ENCODE assay signal across 10 cellular contexts in genomic region chr17:42113293-42114069, GRCh38. TPM values are rescaled to one million over a fixed set of nuclear protein-coding genes. Genes with fewer than 3 reads are reported as not detected.
DNase-seq lines count a peak whose midpoint lies in the region; ATAC-seq lines count a peak whose summit lies in the region.
"Had no signal": no experiment of that assay in that cellular context is flagged by ENCODE, and none has a peak within 500 bp of the region (broad histone marks: within the 10 kb centered on the region; RNA-seq: fewer than 3 reads in every experiment).

No MANE protein-coding gene starts in this region.

- H3K27me3 ChIP-seq in layer of hippocampus (ENCODE audit: control insufficient read depth, insufficient read depth, low read length) (no peaks in the 10 kb centered on the region), subcutaneous abdominal adipose tissue (ENCODE audit: control insufficient read depth in 5 of 5, insufficient read depth in 4 of 5, low read length in 5 of 5) (no peaks in the 10 kb centered on the region)

- H3K4me1 ChIP-seq in subcutaneous abdominal adipose tissue (ENCODE audit: control insufficient read depth in 5 of 5, insufficient read depth in 5 of 5, low read length in 5 of 5) = peaks cover 8 to 27% (median 20%) of the 10 kb centered on the region in 5 donors

- H3K36me3 Mint-ChIP-seq in T-helper 1 cell treated with Interleukin-12 subunit alpha and Interleukin-12 subunit beta and Interleukin-4 antibody, amounts not matched to agents 30 μg/mL and 1 μg/mL, for 36 hours (ENCODE audit: low read depth) = peaks cover 27% of the 10 kb centered on the region
- peaks cover 56% of the 10 kb centered on the region for H3K36me3 Mint-ChIP-seq in activated CD8-positive, alpha-beta T cell treated with anti-CD3 and anti-CD28 coated beads, Interleukin-2, amount 10 ng/mL, durations not matched to agents 7 days and 5 days (ENCODE audit: low read depth)

- peaks cover 30% of the 10 kb centered on the region for H3K4me1 Mint-ChIP-seq in T-helper 1 cell treated with Interleukin-12 subunit alpha and Interleukin-12 subunit beta and Interleukin-4 antibody, amounts not matched to agents 30 μg/mL and 1 μg/mL, for 36 hours (ENCODE audit: low read depth)
- peaks cover 64% of the 10 kb centered on the region for H3K4me1 Mint-ChIP-seq in activated CD8-positive, alpha-beta T cell treated with anti-CD3 and anti-CD28 coated beads, Interleukin-2, amount 10 ng/mL, durations not matched to agents 7 days and 5 days (ENCODE audit: low read depth)

- no peak for ATAC-seq in activated CD8-positive, alpha-beta T cell treated with anti-CD3 and anti-CD28 coated beads, Interleukin-2, amount 10 ng/mL, durations not matched to agents 7 days and 5 days
- no peak for ATAC-seq in GM18498 (IDR thresholded peaks at IDR 0.05; ENCODE audit: unreplicated experiment)

- no peaks in the 10 kb centered on the region for H3K27me3 Mint-ChIP-seq in T-helper 1 cell treated with Interleukin-12 subunit alpha and Interleukin-12 subunit beta and Interleukin-4 antibody, amounts not matched to agents 30 μg/mL and 1 μg/mL, for 36 hours (ENCODE audit: low read depth)
- H3K27me3 Mint-ChIP-seq in activated CD8-positive, alpha-beta T cell treated with anti-CD3 and anti-CD28 coated beads, Interleukin-2, amount 10 ng/mL, durations not matched to agents 7 days and 5 days (ENCODE audit: low read depth) = no peaks in the 10 kb centered on the region

- DNase-seq in T-helper 1 cell (no peak), retina (no peak), NCI-H345 (lab: John Stamatoyannopoulos, UW) (no peak)
- DNase-seq in activated CD8-positive, alpha-beta T cell treated with anti-CD3 and anti-CD28 coated beads, Interleukin-2, amount 10 ng/mL, durations not matched to agents 7 days and 5 days = no peak

- H3K9ac ChIP-seq in subcutaneous abdominal adipose tissue (ENCODE audit: low read length in 5 of 5) = peak overlapping the region; percentile 61 to 93 (median 81)

- H3K27ac Mint-ChIP-seq in T-helper 1 cell treated with Interleukin-12 subunit alpha and Interleukin-12 subunit beta and Interleukin-4 antibody, amounts not matched to agents 30 μg/mL and 1 μg/mL, for 36 hours = peak overlapping the region; percentile 94
- peak overlapping the region; percentile 98 for H3K27ac Mint-ChIP-seq in activated CD8-positive, alpha-beta T cell treated with anti-CD3 and anti-CD28 coated beads, Interleukin-2, amount 10 ng/mL, durations not matched to agents 7 days and 5 days

- peaks cover 0 to 59% (median 42%) of the 10 kb centered on the region in 5 donors for H3K36me3 ChIP-seq in subcutaneous abdominal adipose tissue (ENCODE audit: control insufficient read depth in 5 of 5, insufficient read depth in 5 of 5, low read length in 5 of 5)

- H3K9me3 Mint-ChIP-seq in T-helper 1 cell treated with Interleukin-12 subunit alpha and Interleukin-12 subunit beta and Interleukin-4 antibody, amounts not matched to agents 30 μg/mL and 1 μg/mL, for 36 hours = no peaks in the 10 kb centered on the region
- no peaks in the 10 kb centered on the region for H3K9me3 Mint-ChIP-seq in activated CD8-positive, alpha-beta T cell treated with anti-CD3 and anti-CD28 coated beads, Interleukin-2, amount 10 ng/mL, durations not matched to agents 7 days and 5 days (ENCODE audit: insufficient read depth)

- CTCF ChIA-PET in activated CD8-positive, alpha-beta T cell treated with anti-CD3 and anti-CD28 coated beads, Interleukin-2, amount 10 ng/mL, durations not matched to agents 7 days and 5 days (lab: Charles Lee) = interaction anchor here (0.8 to 16.9 kb wide), 11 partner anchors 12 to 152 kb away, joined by 3 to 168 read pairs (median 9); partner anchors contain the start of genes DNAJC7, KCNH4 and NKIRAS2

- H3K9me3 ChIP-seq in subcutaneous abdominal adipose tissue (ENCODE audit: control insufficient read depth in 5 of 5, low read length in 5 of 5) = no peaks in the 10 kb centered on the region

- POLR2A ChIA-PET in activated CD8-positive, alpha-beta T cell treated with anti-CD3 and anti-CD28 coated beads, Interleukin-2, amount 10 ng/mL, durations not matched to agents 7 days and 5 days (lab: Charles Lee) = interaction anchor here (0.6 to 6.1 kb wide), 26 partner anchors 8 to 424 kb away, joined by 3 to 96 read pairs (median 6); partner anchors contain the start of genes CNP, DNAJC7, GHDC and HSPB9

- H3K4me3 ChIP-seq in subcutaneous abdominal adipose tissue (ENCODE audit: low read depth in 1 of 5, low read length in 5 of 5) = peak overlapping the region in 1 of 5 donors; percentile 77

- H3K4me3 Mint-ChIP-seq in T-helper 1 cell treated with Interleukin-12 subunit alpha and Interleukin-12 subunit beta and Interleukin-4 antibody, amounts not matched to agents 30 μg/mL and 1 μg/mL, for 36 hours = no peak overlapping the region
- peak overlapping the region; percentile 36 for H3K4me3 Mint-ChIP-seq in activated CD8-positive, alpha-beta T cell treated with anti-CD3 and anti-CD28 coated beads, Interleukin-2, amount 10 ng/mL, durations not matched to agents 7 days and 5 days

- H3K27ac ChIP-seq in layer of hippocampus (ENCODE audit: low read depth, low read length) (peak overlapping the region; percentile 40), subcutaneous abdominal adipose tissue (ENCODE audit: low read depth, low read length) (peak overlapping the region; percentile 90)

RNA-seq across cellular contexts. Expression of gene DHX58, which starts 1.0 kb away (rescaled TPM):
- total RNA-seq in activated CD8-positive, alpha-beta T cell treated with anti-CD3 and anti-CD28 coated beads, Interleukin-2, amount 10 ng/mL, durations not matched to agents 7 days and 5 days = 10 to 100 TPM; 71.9 to 72.9 TPM

RNA-seq across cellular contexts. Expression of gene KAT2A, which starts 7.7 kb away (rescaled TPM):
- 10 to 100 TPM; 45.2 to 46.8 TPM for total RNA-seq in activated CD8-positive, alpha-beta T cell treated with anti-CD3 and anti-CD28 coated beads, Interleukin-2, amount 10 ng/mL, durations not matched to agents 7 days and 5 days

RNA-seq across cellular contexts. Expression of gene HSPB9, which starts 9.1 kb away (rescaled TPM):
- total RNA-seq in activated CD8-positive, alpha-beta T cell treated with anti-CD3 and anti-CD28 coated beads, Interleukin-2, amount 10 ng/mL, durations not matched to agents 7 days and 5 days = under 1 TPM; 0.16 to 0.29 TPM
- total RNA-seq: A172, lung microvascular endothelial cell had no signal

RNA-seq across cellular contexts. Expression of gene ZNF385C, which starts 15.2 kb away (rescaled TPM):
- total RNA-seq in activated CD8-positive, alpha-beta T cell treated with anti-CD3 and anti-CD28 coated beads, Interleukin-2, amount 10 ng/mL, durations not matched to agents 7 days and 5 days = under 1 TPM; 0.23 to 0.47 TPM
- total RNA-seq: A172, lung microvascular endothelial cell had no signal

RNA-seq across cellular contexts. Expression of gene RAB5C, which starts 41.3 kb away (rescaled TPM):
- 100 to 1,000 TPM; 102 to 107 TPM for total RNA-seq in activated CD8-positive, alpha-beta T cell treated with anti-CD3 and anti-CD28 coated beads, Interleukin-2, amount 10 ng/mL, durations not matched to agents 7 days and 5 days
